11 cellular contexts compared by ENCODE assay signal in genomic region chr22:50545522-50546325, GRCh38. TPM values are rescaled to one million over a fixed set of nuclear protein-coding genes. Genes with fewer than 3 reads are reported as not detected.
DNase-seq lines count a peak whose midpoint lies in the region; ATAC-seq and TF ChIP-seq lines count a peak whose summit lies in the region.
"Had no signal": no experiment of that assay in that cellular context is flagged by ENCODE, and none has a peak within 500 bp of the region (broad histone marks: within the 10 kb centered on the region; RNA-seq: fewer than 3 reads in every experiment).

KLHDC7B (plus strand) TSS chr22:50545899; CDS start chr22:50546244, 345 bp downstream.

- peak; percentile 15 to 31 for ATAC-seq in activated CD4-positive, CD25-positive, alpha-beta regulatory T cell treated with anti-CD3 and anti-CD28 coated beads, Interleukin-2, amount 50 U/mL, for 24 hours
- no peak for ATAC-seq in T-cell (replicated peaks in 1 of 4)
- ATAC-seq in stimulated activated naive CD8-positive, alpha-beta T cell treated with anti-CD3 and anti-CD28 coated beads, Interleukin-15, amount 100 ng/mL, for 72 hours, result peak; percentile 69

- H3K27ac Mint-ChIP-seq in T-cell (peak within 1 kb of the TSS; percentile 70 to 84), endodermal cell (no peak within 1 kb of the TSS)
- H3K27ac Mint-ChIP-seq in stimulated activated naive CD8-positive, alpha-beta T cell treated with anti-CD3 and anti-CD28 coated beads, Interleukin-15, amount 100 ng/mL, for 72 hours, result peak within 1 kb of the TSS; percentile 99 to 100

- WGBS in endodermal cell (ENCODE audit: insufficient coverage in 1 of 2, insufficient read length in 1 of 2), 2 experiments, result 91 to 96% methylated on average over 10 of the region's 10 CpGs

- no peak within 1 kb of the TSS for H3K27ac ChIP-seq in endodermal cell (ENCODE audit: low read depth, low read length)

- H3K4me3 Mint-ChIP-seq in T-cell, result peak within 1 kb of the TSS; percentile 56 to 64 (median 59)
- no peak within 1 kb of the TSS for H3K4me3 Mint-ChIP-seq in endodermal cell
- peak within 1 kb of the TSS; percentile 84 to 85 for H3K4me3 Mint-ChIP-seq in stimulated activated naive CD8-positive, alpha-beta T cell treated with anti-CD3 and anti-CD28 coated beads, Interleukin-15, amount 100 ng/mL, for 72 hours

- H3K9me3 Mint-ChIP-seq in T-cell (no peaks in the 10 kb centered on the region), endodermal cell (no peaks in the 10 kb centered on the region)
- peaks cover 0 to 4% of the 10 kb centered on the region in 2 donors for H3K9me3 Mint-ChIP-seq in stimulated activated naive CD8-positive, alpha-beta T cell treated with anti-CD3 and anti-CD28 coated beads, Interleukin-15, amount 100 ng/mL, for 72 hours

- DNase-seq in activated CD4-positive, CD25-positive, alpha-beta regulatory T cell treated with anti-CD3 and anti-CD28 coated beads, Interleukin-2, amount 50 U/mL, for 72 hours, result no peak
- DNase-seq in T-cell (peak in 1 of 34 experiments; percentile 18), endodermal cell (no peak), NCI-H524 treated with DMSO at 0.1 percent for 48 hours (lab: John Stamatoyannopoulos, UW) (no peak), NCI-H748 (lab: John Stamatoyannopoulos, UW; ENCODE audit: unreplicated experiment) (no peak), NCI-H2081 (lab: John Stamatoyannopoulos, UW) (no peak)
- peak; percentile 76 to 86 for DNase-seq in stimulated activated naive CD8-positive, alpha-beta T cell treated with anti-CD3 and anti-CD28 coated beads, Interleukin-15, amount 100 ng/mL, for 72 hours
- DNase-seq: activated gamma-delta T cell treated with Interleukin-2 at 50 U/mL for 16 hours, islet precursor cell had no signal

- H3K27me3 Mint-ChIP-seq in T-cell, result no peaks in the 10 kb centered on the region
- H3K27me3 Mint-ChIP-seq in endodermal cell (ENCODE audit: insufficient read depth), result peaks cover 13% of the 10 kb centered on the region
- no peaks in the 10 kb centered on the region for H3K27me3 Mint-ChIP-seq in stimulated activated naive CD8-positive, alpha-beta T cell treated with anti-CD3 and anti-CD28 coated beads, Interleukin-15, amount 100 ng/mL, for 72 hours

- H3K4me1 ChIP-seq in endodermal cell (ENCODE audit: control insufficient read depth, insufficient read depth, low read length), result no peaks in the 10 kb centered on the region

- H3K4me3 ChIP-seq in endodermal cell (ENCODE audit: low read length), result no peak within 1 kb of the TSS

- H3K27me3 ChIP-seq in endodermal cell (ENCODE audit: control insufficient read depth, insufficient read depth, low read length, poor library complexity, severe bottlenecking), result peaks cover 14% of the 10 kb centered on the region

- CTCF ChIA-PET in T-cell (lab: Charles Lee), result interaction anchor here in 1 of 2 donors (0.9 to 2.0 kb wide), 3 partner anchors 20 to 75 kb away, joined by 3 to 15 read pairs (median 6); partner anchors contain the start of genes CHKB and SCO2

- H3K36me3 Mint-ChIP-seq in T-cell, result no peaks in the 10 kb centered on the region
- H3K36me3 Mint-ChIP-seq in endodermal cell (ENCODE audit: low read depth), result no peaks in the 10 kb centered on the region

- H3K4me1 Mint-ChIP-seq in T-cell (peaks cover 39 to 61% (median 59%) of the 10 kb centered on the region in 3 donors), endodermal cell (peaks cover 7% of the 10 kb centered on the region)
- peaks cover 75% of the 10 kb centered on the region for H3K4me1 Mint-ChIP-seq in stimulated activated naive CD8-positive, alpha-beta T cell treated with anti-CD3 and anti-CD28 coated beads, Interleukin-15, amount 100 ng/mL, for 72 hours

- H3K9me3 ChIP-seq in endodermal cell (ENCODE audit: control insufficient read depth, low read length), result no peaks in the 10 kb centered on the region
- H3K9me3 ChIP-seq: HAP-1 had no signal

- peak; percentile 10 for TF ChIP-seq CTCF in endodermal cell (conservative IDR thresholded peaks at IDR 0.05)

- no peaks in the 10 kb centered on the region for H3K36me3 ChIP-seq in endodermal cell (ENCODE audit: control insufficient read depth, insufficient read depth, low read length)
- H3K36me3 ChIP-seq: HAP-1 had no signal

- POLR2A ChIA-PET in T-cell (lab: Charles Lee), result interaction anchor here in 1 of 2 donors (0.5 kb wide), 1 partner anchor 38 kb away, joined by 4 read pairs; the partner anchor contains the start of gene NCAPH2

- H3K9ac ChIP-seq in endodermal cell (ENCODE audit: extremely low read depth, low read length, poor library complexity, severe bottlenecking), result no peak within 1 kb of the TSS

RNA-seq across cellular contexts. Expression of gene KLHDC7B, which starts in this region (rescaled TPM):
- total RNA-seq in T-cell (1 to 10 TPM; 3.7 to 6.7 (median 5.4) TPM), endodermal cell (not detected)
- polyA plus RNA-seq in endodermal cell (2013, experiment 1 of 2), result not detected
- polyA plus RNA-seq in endodermal cell (2013, experiment 2 of 2), result not detected

Comparison
In these comparisons a context has a peak if more than half of its experiments do, and no peak if none do; other contexts are left out.
1. RNA of gene KLHDC7B (total RNA-seq): 3.7 to 6.7 TPM in T-cell; not detected in endodermal cell; every median in the first group is over 4 times any median in the second.
2. ATAC-seq: peak in activated CD4-positive, CD25-positive, alpha-beta regulatory T cell treated with anti-CD3 and anti-CD28 coated beads, Interleukin-2, amount 50 U/mL, for 24 hours (2 of 2) and stimulated activated naive CD8-positive, alpha-beta T cell treated with anti-CD3 and anti-CD28 coated beads, Interleukin-15, amount 100 ng/mL, for 72 hours (single experiment); none in T-cell (0 of 4).
3. DNase-seq: peak in stimulated activated naive CD8-positive, alpha-beta T cell treated with anti-CD3 and anti-CD28 coated beads, Interleukin-15, amount 100 ng/mL, for 72 hours (2 of 2); none in activated CD4-positive, CD25-positive, alpha-beta regulatory T cell treated with anti-CD3 and anti-CD28 coated beads, Interleukin-2, amount 50 U/mL, for 72 hours (single experiment), endodermal cell (single experiment), NCI-H524 treated with DMSO at 0.1 percent for 48 hours (single experiment), NCI-H748 (single experiment) and NCI-H2081 (0 of 2).